In the genomic region with DNA sequence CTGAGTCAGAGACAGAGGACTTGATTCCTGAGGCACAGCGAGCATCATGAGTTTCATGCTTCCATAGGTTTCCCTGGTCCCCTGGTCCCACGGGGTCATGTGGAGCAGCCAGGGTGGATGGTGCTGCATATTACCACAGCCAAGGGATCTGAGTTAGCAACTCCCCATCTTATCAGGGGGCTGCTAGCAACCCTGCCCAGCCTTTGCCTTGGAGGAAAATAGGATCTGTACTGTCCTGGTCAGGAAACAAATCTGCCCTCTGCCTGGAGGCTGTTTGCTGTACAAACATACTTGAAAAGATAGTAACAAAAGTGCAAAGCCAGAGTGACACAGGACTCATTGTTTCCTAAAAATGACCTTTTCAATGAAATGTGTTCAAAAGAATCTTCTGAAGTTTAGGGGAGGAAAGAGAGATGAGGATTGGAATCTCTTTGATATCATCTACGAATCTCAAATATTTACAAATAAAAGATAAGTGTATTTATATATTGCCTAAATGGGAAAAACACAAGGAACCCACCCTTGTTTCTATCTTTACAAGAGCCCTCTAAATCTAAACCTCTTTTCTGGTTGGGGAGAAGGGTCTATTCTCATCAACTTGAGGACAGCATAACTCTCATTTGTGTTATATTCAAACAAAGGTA, we compare ENCODE assay signal across 12 cellular contexts.
"Had no signal": no experiment of that assay in that cellular context is flagged by ENCODE, and none has a peak within 500 bp of the region (broad histone marks: within the 10 kb centered on the region; RNA-seq: fewer than 3 reads in every experiment).

No MANE protein-coding gene starts in this region.

- H3K27me3 Mint-ChIP-seq: activated naive CD8-positive, alpha-beta T cell treated with anti-CD3 and anti-CD28 coated beads, Interleukin-2, amount 50 U/mL, for 24 hours; activated T-helper 17 cell treated with anti-CD3 and anti-CD28 coated beads, Interleukin-2, amount 50 U/mL, for 72 hours; naive thymus-derived CD4-positive, alpha-beta T cell had no signal

- H3K27ac ChIP-seq: parathyroid adenoma had no signal

- H3K4me1 ChIP-seq: parathyroid adenoma had no signal

- ATAC-seq: activated naive CD8-positive, alpha-beta T cell treated with anti-CD3 and anti-CD28 coated beads, Interleukin-2, amount 50 U/mL, for 24 hours; activated T-helper 17 cell treated with anti-CD3 and anti-CD28 coated beads, Interleukin-2, amount 50 U/mL, for 72 hours; effector memory CD8-positive, alpha-beta T cell; left lobe of liver; naive thymus-derived CD4-positive, alpha-beta T cell had no signal

- H3K27ac Mint-ChIP-seq: activated naive CD8-positive, alpha-beta T cell treated with anti-CD3 and anti-CD28 coated beads, Interleukin-2, amount 50 U/mL, for 24 hours; activated T-helper 17 cell treated with anti-CD3 and anti-CD28 coated beads, Interleukin-2, amount 50 U/mL, for 72 hours; effector memory CD8-positive, alpha-beta T cell had no signal

- H3K4me3 Mint-ChIP-seq: activated naive CD8-positive, alpha-beta T cell treated with anti-CD3 and anti-CD28 coated beads, Interleukin-2, amount 50 U/mL, for 24 hours; activated T-helper 17 cell treated with anti-CD3 and anti-CD28 coated beads, Interleukin-2, amount 50 U/mL, for 72 hours; effector memory CD8-positive, alpha-beta T cell; naive thymus-derived CD4-positive, alpha-beta T cell had no signal

- DNase-seq: activated CD4-positive, CD25-positive, alpha-beta regulatory T cell treated with anti-CD3 and anti-CD28 coated beads, Interleukin-2, amount 50 U/mL, for 72 hours; activated naive CD4-positive, alpha-beta T cell treated with Interleukin-2 at 50 U/mL for 16 hours; activated naive CD8-positive, alpha-beta T cell treated with anti-CD3 and anti-CD28 coated beads, Interleukin-2, amount 50 U/mL, for 24 hours; activated T-cell treated with anti-CD3 and anti-CD28 coated beads for 4 hours; aorta; effector memory CD8-positive, alpha-beta T cell; naive thymus-derived CD4-positive, alpha-beta T cell; stimulated activated CD4-positive, alpha-beta T cell treated with anti-CD3 and anti-CD28 coated beads, Interleukin-12 subunit alpha, Interleukin-12 subunit beta, amount 100 ng/mL, for 4 hours; stimulated activated CD4-positive, alpha-beta T cell treated with anti-CD3 and anti-CD28 coated beads, Interleukin-2, amount 100 ng/mL, for 24 hours had no signal
